18 cellular contexts compared by ENCODE assay signal in genomic region chr2:235636471-235637005, GRCh38.
DNase-seq lines count a peak whose midpoint lies in the region; TF ChIP-seq lines count a peak whose summit lies in the region.
"Had no signal": no experiment of that assay in that cellular context is flagged by ENCODE, and none has a peak within 500 bp of the region (broad histone marks: within the 10 kb centered on the region; RNA-seq: fewer than 3 reads in every experiment).

No MANE protein-coding gene starts in this region.

- no peak for TF ChIP-seq CTCF in HEK293 (tag by site-specific recombination; IDR thresholded peaks at IDR 0.05)
- TF ChIP-seq CTCF in endothelial cell (IDR thresholded peaks at IDR 0.05; ENCODE audit: unreplicated experiment), result no peak

- no peak for DNase-seq in caudate nucleus (lab: John Stamatoyannopoulos, UW)
- DNase-seq in substantia nigra (lab: John Stamatoyannopoulos, UW), result no peak
- no peak for DNase-seq in activated CD8-positive, alpha-beta memory T cell treated with anti-CD3 and anti-CD28 coated beads, Interleukin-2, amount 50 U/mL, for 48 hours
- DNase-seq in endothelial cell (ENCODE audit: low spot score), result no peak
- no peak for DNase-seq in EL
- DNase-seq: CD4-positive, alpha-beta T cell; H7; KBM-7; MV-4-11; NCI-H1105; NCI-H1436 treated with DMSO at 0.1 percent for 48 hours; NCI-H187 treated with DMSO at 0.1 percent for 48 hours; NCI-H524; NCI-H748 treated with DMSO at 0.1 percent for 48 hours had no signal

- no peaks in the 10 kb centered on the region for H3K9me3 ChIP-seq in HEK293 (ENCODE audit: control insufficient read depth, insufficient read depth, low read depth, low read length)
- H3K9me3 ChIP-seq: SJSA1 had no signal

- no peaks in the 10 kb centered on the region for H3K36me3 ChIP-seq in HEK293 (ENCODE audit: control insufficient read depth in 2 of 2, insufficient read depth in 1 of 2, low read length in 2 of 2)
- H3K36me3 ChIP-seq: BLaER1 treated with 17β-estradiol and CSF1 and Interleukin-3, amounts not matched to agents 10 nM and 100 nM; SJSA1 had no signal

- H3K9me3 Mint-ChIP-seq in endothelial cell (ENCODE audit: unreplicated experiment), result no peaks in the 10 kb centered on the region
- H3K9me3 Mint-ChIP-seq: CD4-positive, alpha-beta T cell had no signal

- H3K27ac Mint-ChIP-seq in endothelial cell (ENCODE audit: unreplicated experiment), result no peak overlapping the region
- H3K27ac Mint-ChIP-seq: CD4-positive, alpha-beta T cell had no signal

- no peak overlapping the region for H3K4me3 Mint-ChIP-seq in endothelial cell (ENCODE audit: unreplicated experiment)
- H3K4me3 Mint-ChIP-seq: CD4-positive, alpha-beta T cell had no signal

- H3K4me1 ChIP-seq in HEK293 (ENCODE audit: control insufficient read depth, insufficient read depth, low read length), result peaks cover 20% of the 10 kb centered on the region

- no peak overlapping the region for H3K4me3 ChIP-seq in HEK293 (ENCODE audit: low read depth, low read length)
- H3K4me3 ChIP-seq: BLaER1 treated with 17β-estradiol and CSF1 and Interleukin-3, amounts not matched to agents 10 nM and 100 nM; SJSA1 had no signal

- no peak overlapping the region for H3K27ac ChIP-seq in HEK293 (ENCODE audit: extremely low read depth, low read depth, low read length)
- peak overlapping the region; percentile 22 for H3K27ac ChIP-seq in caudate nucleus (ENCODE audit: low read depth, low read length)
- H3K27ac ChIP-seq in layer of hippocampus (ENCODE audit: low read depth, low read length), result peak overlapping the region; percentile 13
- H3K27ac ChIP-seq in substantia nigra (ENCODE audit: low read depth, low read length, poor library complexity, severe bottlenecking), result peak overlapping the region; percentile 99
- H3K27ac ChIP-seq: BLaER1 treated with 17β-estradiol and CSF1 and Interleukin-3, amounts not matched to agents 10 nM and 100 nM; SJSA1 had no signal

- H3K36me3 Mint-ChIP-seq in endothelial cell (ENCODE audit: low read depth, unreplicated experiment), result no peaks in the 10 kb centered on the region

- peaks cover 9% of the 10 kb centered on the region for H3K27me3 Mint-ChIP-seq in endothelial cell (ENCODE audit: unreplicated experiment)

- CTCF ChIA-PET in HEK293 (lab: Yijun Ruan, JAX), result interaction anchor here (0.6 kb wide), 1 partner anchor 39 kb away, joined by 3 read pairs; no protein-coding TSS in a partner anchor

- POLR2A ChIA-PET in HEK293 (lab: Yijun Ruan, JAX), result no interaction called here

- H3K27me3 ChIP-seq in layer of hippocampus (ENCODE audit: control insufficient read depth, insufficient read depth, low read length), result no peaks in the 10 kb centered on the region
- H3K27me3 ChIP-seq: BLaER1 treated with 17β-estradiol and CSF1 and Interleukin-3, amounts not matched to agents 10 nM and 100 nM; SJSA1 had no signal

- H3K4me1 Mint-ChIP-seq in endothelial cell (ENCODE audit: unreplicated experiment), result peaks cover 24% of the 10 kb centered on the region

TF ChIP-seq in HEK293, 187 proteins besides CTCF, POLR2A, EP300 and RAD21 (continues in another document):
- TF ChIP-seq ZNF248 (tag by site-specific recombination; IDR thresholded peaks at IDR 0.05), result no peak
- TF ChIP-seq ZNF792 (tag by site-specific recombination; IDR thresholded peaks at IDR 0.05), result no peak
- no peak for TF ChIP-seq WT1 (tag by site-specific recombination; IDR thresholded peaks at IDR 0.05)
- no peak for TF ChIP-seq ZNF624 (tag by site-specific recombination; IDR thresholded peaks at IDR 0.05)
- no peak for TF ChIP-seq REST (tag by site-specific recombination; IDR thresholded peaks at IDR 0.05)
- TF ChIP-seq HIC1 (tag by site-specific recombination; IDR thresholded peaks at IDR 0.05), result no peak
- TF ChIP-seq YY1 (tag by site-specific recombination; IDR thresholded peaks at IDR 0.05), result no peak
- TF ChIP-seq MEIS1 (CRISPR knock-in tag; IDR thresholded peaks at IDR 0.05; ENCODE audit: borderline replicate concordance), result no peak
- no peak for TF ChIP-seq ZBTB8A (tag by site-specific recombination; IDR thresholded peaks at IDR 0.05)
- no peak for TF ChIP-seq ZNF140 (tag by site-specific recombination; IDR thresholded peaks at IDR 0.05)
- TF ChIP-seq ZNF76 (tag by site-specific recombination; IDR thresholded peaks at IDR 0.05; ENCODE audit: borderline replicate concordance, low read depth), result no peak
- no peak for TF ChIP-seq ZNF155 (tag by site-specific recombination; IDR thresholded peaks at IDR 0.05)
- TF ChIP-seq, protein P1, sequence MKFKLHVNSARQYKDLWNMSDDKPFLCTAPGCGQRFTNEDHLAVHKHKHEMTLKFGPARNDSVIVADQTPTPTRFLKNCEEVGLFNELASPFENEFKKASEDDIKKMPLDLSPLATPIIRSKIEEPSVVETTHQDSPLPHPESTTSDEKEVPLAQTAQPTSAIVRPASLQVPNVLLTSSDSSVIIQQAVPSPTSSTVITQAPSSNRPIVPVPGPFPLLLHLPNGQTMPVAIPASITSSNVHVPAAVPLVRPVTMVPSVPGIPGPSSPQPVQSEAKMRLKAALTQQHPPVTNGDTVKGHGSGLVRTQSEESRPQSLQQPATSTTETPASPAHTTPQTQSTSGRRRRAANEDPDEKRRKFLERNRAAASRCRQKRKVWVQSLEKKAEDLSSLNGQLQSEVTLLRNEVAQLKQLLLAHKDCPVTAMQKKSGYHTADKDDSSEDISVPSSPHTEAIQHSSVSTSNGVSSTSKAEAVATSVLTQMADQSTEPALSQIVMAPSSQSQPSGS (tag by site-specific recombination; IDR thresholded peaks at IDR 0.05; ENCODE audit: low read depth), result no peak
- TF ChIP-seq, protein P2, sequence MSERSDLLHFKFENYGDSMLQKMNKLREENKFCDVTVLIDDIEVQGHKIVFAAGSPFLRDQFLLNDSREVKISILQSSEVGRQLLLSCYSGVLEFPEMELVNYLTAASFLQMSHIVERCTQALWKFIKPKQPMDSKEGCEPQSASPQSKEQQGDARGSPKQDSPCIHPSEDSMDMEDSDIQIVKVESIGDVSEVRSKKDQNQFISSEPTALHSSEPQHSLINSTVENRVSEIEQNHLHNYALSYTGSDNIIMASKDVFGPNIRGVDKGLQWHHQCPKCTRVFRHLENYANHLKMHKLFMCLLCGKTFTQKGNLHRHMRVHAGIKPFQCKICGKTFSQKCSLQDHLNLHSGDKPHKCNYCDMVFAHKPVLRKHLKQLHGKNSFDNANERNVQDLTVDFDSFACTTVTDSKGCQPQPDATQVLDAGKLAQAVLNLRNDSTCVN (tag by site-specific recombination; optimal IDR thresholded peaks at IDR 0.05), result no peak
- TF ChIP-seq ZNF629 (tag by site-specific recombination; IDR thresholded peaks at IDR 0.05), result no peak
- 0 out of 2 replicates have a peak, but pooled peaks have one; percentile 34 for TF ChIP-seq ZFP69B (tag by site-specific recombination; IDR thresholded peaks at IDR 0.05)
- no peak for TF ChIP-seq KLF9 (tag by site-specific recombination; IDR thresholded peaks at IDR 0.05; ENCODE audit: low read depth)
